Comparison of ENCODE assay signal across 27 cellular contexts in the genomic region with DNA sequence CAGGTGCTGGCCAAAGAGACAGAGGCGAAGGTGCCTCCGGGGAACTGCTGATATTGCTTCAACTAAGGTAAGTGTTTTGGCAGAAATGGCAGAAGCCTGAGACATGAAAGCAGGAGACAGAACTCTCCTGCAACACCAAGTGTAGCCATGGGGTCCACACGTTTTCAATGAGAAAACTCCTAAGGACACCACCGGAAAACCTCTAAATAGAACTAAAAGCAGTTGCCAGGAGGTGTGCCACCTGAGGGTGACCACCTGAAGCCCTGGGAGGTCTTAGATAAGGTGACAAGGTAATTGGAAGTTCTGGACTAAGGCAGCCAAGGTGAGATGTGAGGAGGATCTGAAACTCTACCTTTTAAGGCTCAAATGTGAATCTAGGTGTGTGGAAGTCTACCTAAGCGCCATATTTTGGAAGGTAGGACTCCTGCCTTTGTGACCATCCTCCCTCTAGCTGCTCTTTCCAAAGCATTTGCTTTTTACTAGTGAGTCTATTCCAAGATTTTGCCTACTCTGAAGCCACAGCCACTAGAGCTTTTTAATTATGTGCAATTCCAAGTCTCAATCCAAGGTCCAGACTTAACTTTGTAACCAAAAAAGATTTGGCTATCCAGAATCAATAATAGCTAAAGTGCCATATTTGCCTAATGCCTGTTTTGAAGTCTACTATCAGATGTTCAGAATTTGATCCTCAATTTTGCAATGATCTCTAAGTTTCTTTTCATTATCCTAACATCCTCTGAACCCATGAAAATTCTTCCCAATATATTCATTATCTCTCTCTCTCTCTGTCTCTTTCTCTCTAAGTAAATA. TPM values are rescaled to one million over a fixed set of nuclear protein-coding genes. Genes with fewer than 3 reads are reported as not detected.
DNase-seq lines count a peak whose midpoint lies in the region; ATAC-seq, FAIRE-seq and TF ChIP-seq lines count a peak whose summit lies in the region.
"Had no signal": no experiment of that assay in that cellular context is flagged by ENCODE, and none has a peak within 500 bp of the region (broad histone marks: within the 10 kb centered on the region; RNA-seq: fewer than 3 reads in every experiment).

No MANE protein-coding gene starts in this region.

- peak overlapping the region; percentile 79 for H2AK9ac ChIP-seq in IMR-90 (replicated peaks; ENCODE audit: low read depth, low read length, poor library complexity)

- H4K20me1 ChIP-seq in IMR-90 (ENCODE audit: insufficient read depth, low read length) (no peaks in the 10 kb centered on the region), GM12878 (ENCODE audit: control insufficient read depth, insufficient read depth) (no peaks in the 10 kb centered on the region)
- H4K20me1 ChIP-seq: BLaER1 had no signal

- H3K36me3 Mint-ChIP-seq in activated CD4-positive, alpha-beta T cell treated with anti-CD3 and anti-CD28 coated beads, Interleukin-2, amount 10 ng/mL, durations not matched to agents 24 days and 14 days (ENCODE audit: low read depth), result peaks cover 6% of the 10 kb centered on the region

- H2BK120ac ChIP-seq in IMR-90 (ENCODE audit: low read depth, low read length), result peak overlapping the region; percentile 12; the same call in 1 of the 2 replicates

- peaks cover 15% of the 10 kb centered on the region for H3K9me1 ChIP-seq in IMR-90 (ENCODE audit: insufficient read depth, low read length)

- intact Hi-C loops in activated CD4-positive, alpha-beta T cell treated with anti-CD3 and anti-CD28 coated beads, Interleukin-2, amount 10 ng/mL, durations not matched to agents 24 days and 14 days (cut with micrococcal nuclease), result loop anchor here (10.0 kb wide), 1 partner anchor 1436 kb away; no protein-coding TSS in a partner anchor
- intact Hi-C loops in IMR-90 (cut with micrococcal nuclease) (no loop called here), GM12878 (cut with micrococcal nuclease; ENCODE audit: unreplicated experiment) (no loop called here), thyroid gland (cut with DNase I) (loop anchor here (10.0 kb wide), 1 partner anchor 134 kb away; no protein-coding TSS in a partner anchor)

- POLR2A ChIA-PET in IMR-90 (lab: Charles Lee; ENCODE audit: unreplicated experiment), result no interaction called here
- POLR2A ChIA-PET in GM12878 (lab: Charles Lee), result interaction anchor here (0.6 to 3.2 kb wide), 7 partner anchors 9 to 137 kb away, joined by 3 to 28 read pairs (median 5); no protein-coding TSS in a partner anchor

- CTCF ChIA-PET in IMR-90 (lab: Yijun Ruan, JAX), result no interaction called here
- CTCF ChIA-PET in GM12878 (lab: Yijun Ruan, JAX), result interaction anchor here (0.6 to 3.2 kb wide), 6 partner anchors 8 to 1174 kb away, joined by 3 to 13 read pairs (median 3); no protein-coding TSS in a partner anchor

- H3K4me3 Mint-ChIP-seq in activated CD4-positive, alpha-beta T cell treated with anti-CD3 and anti-CD28 coated beads, Interleukin-2, amount 10 ng/mL, durations not matched to agents 24 days and 14 days, result no peak overlapping the region
- H3K4me3 Mint-ChIP-seq: CD4-positive, alpha-beta T cell; IgD-negative memory B cell had no signal

- H2AFZ ChIP-seq in IMR-90 (replicated peaks; ENCODE audit: low read length, poor library complexity), result no peak overlapping the region
- H2AFZ ChIP-seq in GM12878 (ENCODE audit: control insufficient read depth, low read depth, low read length), result no peak overlapping the region

- peak; percentile 26 for DNase-seq in activated CD4-positive, alpha-beta T cell treated with anti-CD3 and anti-CD28 coated beads, Interleukin-2, amount 10 ng/mL, durations not matched to agents 24 days and 14 days
- no peak for DNase-seq in activated CD4-positive, alpha-beta T cell treated with anti-CD3 and anti-CD28 coated beads for 1 hour
- DNase-seq in IMR-90 (no peak), GM12878 (ENCODE audit: low read depth, low spot score) (no peak), thyroid gland (peak; percentile 23 to 35), cortex of kidney (lab: John Stamatoyannopoulos, UW) (no peak)
- DNase-seq: CD4-positive, alpha-beta T cell; COR-L47; DMS 273 treated with DMSO at 0.1 percent for 48 hours; DND-41; GOT3; Karpas-422; NCI-H1417; NCI-H1694 treated with DMSO at 0.1 percent for 48 hours; NCI-H2081 treated with DMSO at 0.1 percent for 48 hours; NCI-H2171 treated with DMSO at 0.1 percent for 48 hours; NCI-H446; NCI-H526 had no signal

- no peak overlapping the region for H4K5ac ChIP-seq in IMR-90 (ENCODE audit: low read depth, low read length)

- H3K4me1 Mint-ChIP-seq in activated CD4-positive, alpha-beta T cell treated with anti-CD3 and anti-CD28 coated beads, Interleukin-2, amount 10 ng/mL, durations not matched to agents 24 days and 14 days, result peaks cover 10% of the 10 kb centered on the region

- peak overlapping the region in 1 of 2 experiments; percentile 37; a peak in 1 of 4 replicates for H4K8ac ChIP-seq in IMR-90 (ENCODE audit: low read depth in 2 of 2, low read length in 2 of 2)

- peak overlapping the region; percentile 27; the same call in 1 of the 2 replicates for H2BK20ac ChIP-seq in IMR-90 (ENCODE audit: low read depth, low read length)

- peak overlapping the region; percentile 76; the same call in 2 of the 3 replicates for H2BK15ac ChIP-seq in IMR-90 (ENCODE audit: low read depth, low read length)

- no peak overlapping the region for H3K9ac ChIP-seq in IMR-90 (ENCODE audit: low read depth, low read length)
- H3K9ac ChIP-seq in GM12878 (ENCODE audit: control insufficient read depth, insufficient read depth, low read length), result no peak overlapping the region
- H3K9ac ChIP-seq: BLaER1 had no signal

- H3K18ac ChIP-seq in IMR-90 (ENCODE audit: low read depth, low read length), result no peak overlapping the region; the same call in 1 of the 2 replicates

- no peak for TF ChIP-seq CTCF in IMR-90 (conservative IDR thresholded peaks at IDR 0.05; ENCODE audit: low read depth, low read length)
- no peak for TF ChIP-seq CTCF in GM12878 (IDR thresholded peaks at IDR 0.05 in 2 of 3, conservative IDR thresholded peaks at IDR 0.05 in 1 of 3; ENCODE audit: control insufficient read depth in 2 of 3, extremely low read depth in 1 of 3, insufficient read depth in 1 of 3, low read depth in 3 of 3, low read length in 3 of 3)
- no peak for TF ChIP-seq CTCF in thyroid gland (IDR thresholded peaks at IDR 0.05)

- H3K4me3 ChIP-seq in IMR-90 (ENCODE audit: insufficient read depth, low read depth, low read length) (no peak overlapping the region), GM12878 (no peak overlapping the region), thyroid gland (replicated peaks in 1 of 3) (no peak overlapping the region)
- H3K4me3 ChIP-seq: BLaER1, SJSA1 had no signal

- H3K14ac ChIP-seq in IMR-90 (replicated peaks; ENCODE audit: low read depth, low read length), result peak overlapping the region; percentile 68

- no peak overlapping the region for H3K27ac Mint-ChIP-seq in activated CD4-positive, alpha-beta T cell treated with anti-CD3 and anti-CD28 coated beads, Interleukin-2, amount 10 ng/mL, durations not matched to agents 24 days and 14 days
- H3K27ac Mint-ChIP-seq: CD4-positive, alpha-beta T cell; IgD-negative memory B cell had no signal

- no peak overlapping the region for H4K91ac ChIP-seq in IMR-90 (ENCODE audit: insufficient read depth, low read depth, low read length)

- TF ChIP-seq POLR2A in IMR-90 (IDR thresholded peaks at IDR 0.05; ENCODE audit: low read depth, low read length), result no peak
- TF ChIP-seq POLR2A in GM12878 (IDR thresholded peaks at IDR 0.05; ENCODE audit: low read depth, low read length), result no peak
- no peak for TF ChIP-seq POLR2A in thyroid gland (IDR thresholded peaks at IDR 0.05)
- TF ChIP-seq POLR2A in GM18505 (IDR thresholded peaks at IDR 0.05; ENCODE audit: borderline replicate concordance, extremely low read depth, insufficient read depth, insufficient read length), result no peak

- H3K9me3 ChIP-seq in IMR-90 (ENCODE audit: control insufficient read depth, insufficient read depth, low read length) (no peaks in the 10 kb centered on the region), GM12878 (replicated peaks; ENCODE audit: control insufficient read depth, insufficient read depth, low read length) (no peaks in the 10 kb centered on the region; the same call in 2 of the 3 replicates), thyroid gland (no peaks in the 10 kb centered on the region)
- H3K9me3 ChIP-seq: BLaER1, SJSA1 had no signal

- peaks cover 27% of the 10 kb centered on the region for H3K27me3 Mint-ChIP-seq in activated CD4-positive, alpha-beta T cell treated with anti-CD3 and anti-CD28 coated beads, Interleukin-2, amount 10 ng/mL, durations not matched to agents 24 days and 14 days

- H3K4me2 ChIP-seq in IMR-90 (ENCODE audit: low read depth, low read length) (no peak overlapping the region), GM12878 (ENCODE audit: control insufficient read depth, insufficient read depth) (peak overlapping the region; percentile 2; the same call in 1 of the 2 replicates)
- H3K4me2 ChIP-seq: BLaER1 had no signal

- no peak for TF ChIP-seq RAD21 in IMR-90 (IDR thresholded peaks at IDR 0.05; ENCODE audit: low read length)
- no peak for TF ChIP-seq RAD21 in GM12878 (IDR thresholded peaks at IDR 0.05; ENCODE audit: insufficient read depth, low read depth, low read length)

- no peak for FAIRE-seq in GM12878 (lab: Jason Lieb, UNC)
- FAIRE-seq: HTR-8/SVneo had no signal

- H3K36me3 ChIP-seq in IMR-90 (ENCODE audit: control insufficient read depth, insufficient read depth, low read length), result no peaks in the 10 kb centered on the region
- no peaks in the 10 kb centered on the region for H3K36me3 ChIP-seq in GM12878 (ENCODE audit: control insufficient read depth in 2 of 2, insufficient read depth in 2 of 2, low read length in 1 of 2)
- no peaks in the 10 kb centered on the region for H3K36me3 ChIP-seq in thyroid gland
- H3K36me3 ChIP-seq: BLaER1 had no signal

- no peak for ATAC-seq in IMR-90 (ENCODE audit: low read depth)
- no peak; the same call in 2 of the 3 replicates for ATAC-seq in GM12878
- no peak for ATAC-seq in GM18505 (IDR thresholded peaks at IDR 0.05; ENCODE audit: unreplicated experiment)
- ATAC-seq in GM19463 (IDR thresholded peaks at IDR 0.05; ENCODE audit: unreplicated experiment), result no peak
- ATAC-seq: HCT116, Right ventricle myocardium inferior had no signal

- no peak for TF ChIP-seq EP300 in GM12878 (IDR thresholded peaks at IDR 0.05; ENCODE audit: borderline replicate concordance in 1 of 2, control insufficient read depth in 1 of 2, low read depth in 2 of 2, low read length in 2 of 2)

- H3K4me1 ChIP-seq in IMR-90 (ENCODE audit: control insufficient read depth, insufficient read depth, low read length) (peaks cover 9% of the 10 kb centered on the region), GM12878 (ENCODE audit: control insufficient read depth, insufficient read depth, low read length) (peaks cover 10% of the 10 kb centered on the region), thyroid gland (peaks cover 15 to 25% of the 10 kb centered on the region in 2 donors)

- no peaks in the 10 kb centered on the region for H3K9me3 Mint-ChIP-seq in activated CD4-positive, alpha-beta T cell treated with anti-CD3 and anti-CD28 coated beads, Interleukin-2, amount 10 ng/mL, durations not matched to agents 24 days and 14 days
- H3K9me3 Mint-ChIP-seq: CD4-positive, alpha-beta T cell had no signal

- RAD21 ChIA-PET in GM12878 (lab: Charles Lee; ENCODE audit: unreplicated experiment), result interaction anchor here (0.7 to 4.5 kb wide), 11 partner anchors 9 to 142 kb away, joined by 3 to 30 read pairs (median 4); no protein-coding TSS in a partner anchor

- WGBS in IMR-90 (ENCODE audit: extremely low coverage in 2 of 2, insufficient read length in 1 of 2), 2 experiments, result no CpG with 5 or more reads among the region's 5 CpGs
- 65% methylated on average over 5 of the region's 5 CpGs for WGBS in GM12878 (ENCODE audit: insufficient coverage, insufficient replicate concordance, low lambda C conversion rate, missing lambda C conversion rate)
- 62 to 77% methylated on average over 5 of the region's 5 CpGs for WGBS in thyroid gland, 2 donors

- peak overlapping the region; percentile 63; the same call in 1 of the 2 replicates for H2AK5ac ChIP-seq in IMR-90 (ENCODE audit: low read depth, low read length)

- H2BK5ac ChIP-seq in IMR-90 (ENCODE audit: low read depth, low read length, poor library complexity, severe bottlenecking), result no peak overlapping the region

- H3K79me1 ChIP-seq in IMR-90 (ENCODE audit: low read depth in 1 of 2, low read length in 2 of 2), result peaks cover 0 to 6% of the 10 kb centered on the region in 2 experiments; a peak in 2 of 4 replicates

- H3K27me3 ChIP-seq in IMR-90 (ENCODE audit: control insufficient read depth, insufficient read depth, low read length), result no peaks in the 10 kb centered on the region
- no peaks in the 10 kb centered on the region for H3K27me3 ChIP-seq in GM12878 (replicated peaks in 1 of 2; ENCODE audit: control insufficient read depth in 2 of 2, insufficient read depth in 2 of 2, low read length in 1 of 2)
- H3K27me3 ChIP-seq in thyroid gland, result no peaks in the 10 kb centered on the region
- H3K27me3 ChIP-seq: BLaER1, SJSA1 had no signal

- dilution Hi-C loops in IMR-90 (cut with HindIII; ENCODE audit: low sequenced_read_pairs, unreplicated experiment), result no loop called here

- in situ Hi-C loops in IMR-90 (cut with MboI; ENCODE audit: low sequenced_read_pairs) (no loop called here), GM12878 (cut with MboI) (no loop called here)

- peak overlapping the region; percentile 24 for H3K4ac ChIP-seq in IMR-90 (ENCODE audit: low read depth, low read length)

- no peak overlapping the region for H3K27ac ChIP-seq in IMR-90 (ENCODE audit: insufficient read depth, low read length)
- no peak overlapping the region; the same call in 1 of the 2 replicates for H3K27ac ChIP-seq in GM12878 (ENCODE audit: control insufficient read depth, insufficient read depth)
- H3K27ac ChIP-seq in thyroid gland, result peak overlapping the region; percentile 44 to 81 (median 78)
- H3K27ac ChIP-seq: 22Rv1, BLaER1, SJSA1 had no signal

- H3K56ac ChIP-seq in IMR-90 (ENCODE audit: extremely low read depth, insufficient read depth, low read length), result no peak overlapping the region

- SMC1A ChIA-PET in GM12878 (lab: Charles Lee; ENCODE audit: uncharacterized antibody, unreplicated experiment), result interaction anchor here (0.8 to 15.9 kb wide), 13 partner anchors 8 to 145 kb away, joined by 3 to 214 read pairs (median 5); no protein-coding TSS in a partner anchor

- BruUV-seq in IMR-90 (replicated peaks; lab: Mats Ljungman, UMichigan) (no TSS peak), GM12878 (replicated peaks; lab: Mats Ljungman, UMichigan) (TSS peak; percentile 59)

- peaks cover 7% of the 10 kb centered on the region for H3K79me2 ChIP-seq in GM12878 (ENCODE audit: control insufficient read depth, insufficient read depth, low read length)

- peak overlapping the region; percentile 86; the same call in 1 of the 2 replicates for H3K23ac ChIP-seq in IMR-90 (ENCODE audit: low read depth, low read length)

RNA-seq across cellular contexts. Expression of gene ZC3H12C, which starts 4.5 kb away (rescaled TPM):
- total RNA-seq in activated CD4-positive, alpha-beta T cell treated with anti-CD3 and anti-CD28 coated beads, Interleukin-2, amount 10 ng/mL, durations not matched to agents 24 days and 14 days, result 6.7 and 7.5 TPM in 2 replicates
- total RNA-seq in IMR-90 (2012; rRNA removed), result 14.2 and 15.8 TPM in 2 replicates
- polyA plus RNA-seq in IMR-90 (2012; rRNA removed), result 4.2 and 4.7 TPM in 2 replicates
- polyA plus RNA-seq in IMR-90 (2012; cell fraction: cytosol; rRNA removed), result 1.7 and 2.2 TPM in 2 replicates
- 5.2 and 12.8 TPM in 2 replicates for polyA plus RNA-seq in IMR-90 (2012; cell fraction: nucleus; rRNA removed; ENCODE audit: low replicate concordance)
- total RNA-seq in GM12878 (2013; cell fraction: nucleolus; rRNA removed), result 85.3 and 89.4 TPM in 2 replicates
- total RNA-seq in GM12878 (2014; rRNA removed), result 4.5 and 5.2 TPM in 2 replicates
- total RNA-seq in GM12878 (2014; rRNA removed; fragmentation: Illumina TruSeq; extraction: Trizol), result 4.3 and 4.8 TPM in 2 replicates
- 6.9 and 7.4 TPM in 2 replicates for total RNA-seq in GM12878 (2021)
- 2.3 TPM for polyA plus RNA-seq in GM12878 (2011; ENCODE audit: low read depth)
- 31.0 and 33.4 TPM in 2 replicates for polyA plus RNA-seq in GM12878 (2011; rRNA removed)
- 16.3 and 20.0 TPM in 2 replicates for polyA plus RNA-seq in GM12878 (2011; cell fraction: cytosol; rRNA removed)
- polyA plus RNA-seq in GM12878 (2011; cell fraction: nucleus; rRNA removed), result 50.0 and 63.9 TPM in 2 replicates
- 3.6 and 6.9 TPM in 2 replicates for polyA plus RNA-seq in GM12878 (2012)
- polyA plus RNA-seq in GM12878 (2014; fragmentation: Illumina TruSeq; extraction: Trizol), result 5.0 and 6.1 TPM in 2 replicates
- polyA plus RNA-seq in GM12878 (2014; fragmentation: Nextera tagmentation; extraction: Ambion mirVana), result under 1 TPM; 0.31 to 0.68 TPM
- 2.7 and 3.0 TPM in 2 replicates for polyA plus RNA-seq in GM12878 (2014; rRNA removed)
- under 1 TPM; 0.47 to 0.88 TPM for polyA plus RNA-seq in GM12878 (2016; fragmentation: Nextera tagmentation; extraction: Ambion mirVana)
- 48.1 and 60.4 TPM in 2 replicates for polyA minus RNA-seq in GM12878 (2011; rRNA and poly(A)+ RNA removed)
- polyA minus RNA-seq in GM12878 (2011; cell fraction: cytosol; rRNA and poly(A)+ RNA removed), result 12.0 and 14.9 TPM in 2 replicates
- 34.0 and 40.4 TPM in 2 replicates for polyA minus RNA-seq in GM12878 (2011; cell fraction: nucleus; rRNA and poly(A)+ RNA removed)
- 10 to 100 TPM; 20.9 to 49.7 (median 30.6) TPM for total RNA-seq in thyroid gland
- polyA plus RNA-seq: IgD-negative memory B cell had no signal

Comparison
In these comparisons a context has a peak if more than half of its experiments do, and no peak if none do; other contexts are left out.
1. DNase-seq: peak in activated CD4-positive, alpha-beta T cell treated with anti-CD3 and anti-CD28 coated beads, Interleukin-2, amount 10 ng/mL, durations not matched to agents 24 days and 14 days (single experiment) and thyroid gland (2 of 2); none in activated CD4-positive, alpha-beta T cell treated with anti-CD3 and anti-CD28 coated beads for 1 hour (single experiment), IMR-90 (single experiment), GM12878 (single experiment) and cortex of kidney (single experiment).
2. H3K27ac ChIP-seq: peak in thyroid gland (3 of 3); none in IMR-90 (single experiment) and GM12878 (single experiment).
3. intact Hi-C loops: an anchor here in activated CD4-positive, alpha-beta T cell treated with anti-CD3 and anti-CD28 coated beads, Interleukin-2, amount 10 ng/mL, durations not matched to agents 24 days and 14 days (10.0 kb wide) and thyroid gland (10.0 kb wide); none called in IMR-90 and GM12878.